9 cellular contexts compared by ENCODE assay signal in genomic region chr17:68398731-68399637, GRCh38. TPM values are rescaled to one million over a fixed set of nuclear protein-coding genes. Genes with fewer than 3 reads are reported as not detected.
DNase-seq lines count a peak whose midpoint lies in the region; ATAC-seq and TF ChIP-seq lines count a peak whose summit lies in the region.
"Had no signal": no experiment of that assay in that cellular context is flagged by ENCODE, and none has a peak within 500 bp of the region (broad histone marks: within the 10 kb centered on the region; RNA-seq: fewer than 3 reads in every experiment).

No MANE protein-coding gene starts in this region.

- H3K9me3 Mint-ChIP-seq in natural killer cell treated with Interleukin-12 subunit alpha and Interleukin-12 subunit beta and Interleukin-15 and Interleukin-18, amount 100 ng/mL, for 72 hours = peaks cover 3% of the 10 kb centered on the region
- H3K9me3 Mint-ChIP-seq: IgD-negative memory B cell had no signal

- peak overlapping the region; percentile 67 to 84 for H3K27ac Mint-ChIP-seq in natural killer cell treated with Interleukin-12 subunit alpha and Interleukin-12 subunit beta and Interleukin-15 and Interleukin-18, amount 100 ng/mL, for 72 hours
- H3K27ac Mint-ChIP-seq: IgD-negative memory B cell had no signal

- peaks cover 7 to 10% (median 10%) of the 10 kb centered on the region in 4 donors for H3K4me1 ChIP-seq in esophagus muscularis mucosa

- TF ChIP-seq POLR2A in esophagus muscularis mucosa (IDR thresholded peaks at IDR 0.05; ENCODE audit: low read depth) = no peak

- peak overlapping the region; percentile 68 for H3K4me3 Mint-ChIP-seq in natural killer cell treated with Interleukin-12 subunit alpha and Interleukin-12 subunit beta and Interleukin-15 and Interleukin-18, amount 100 ng/mL, for 72 hours

- H3K27ac ChIP-seq in esophagus muscularis mucosa (replicated peaks in 1 of 4) = no peak overlapping the region

- peaks cover 5% of the 10 kb centered on the region for H3K36me3 Mint-ChIP-seq in natural killer cell treated with Interleukin-12 subunit alpha and Interleukin-12 subunit beta and Interleukin-15 and Interleukin-18, amount 100 ng/mL, for 72 hours

- intact Hi-C loops in esophagus muscularis mucosa (cut with DNase I) = loop anchor here (5.0 kb wide), 1 partner anchor 127 kb away; no protein-coding TSS in a partner anchor

- H3K9me3 ChIP-seq in esophagus muscularis mucosa = peaks cover 0 to 10% (median 9%) of the 10 kb centered on the region in 4 donors

- no peaks in the 10 kb centered on the region for H3K27me3 Mint-ChIP-seq in natural killer cell treated with Interleukin-12 subunit alpha and Interleukin-12 subunit beta and Interleukin-15 and Interleukin-18, amount 100 ng/mL, for 72 hours
- H3K27me3 Mint-ChIP-seq: IgD-negative memory B cell had no signal

- no peak overlapping the region for H3K4me3 ChIP-seq in GM12864 (ENCODE audit: low read depth, low read length)
- H3K4me3 ChIP-seq in esophagus muscularis mucosa = no peak overlapping the region

- no peaks in the 10 kb centered on the region for H3K27me3 ChIP-seq in esophagus muscularis mucosa

- DNase-seq in AG08396 (ENCODE audit: low spot score) (peak; percentile 79), GM12864 (ENCODE audit: low read depth) (no peak), NCI-H1930 (lab: John Stamatoyannopoulos, UW) (peak; percentile 58 to 63), UCSD-AML1 (lab: John Stamatoyannopoulos, UW; ENCODE audit: unreplicated experiment) (peak; percentile 52), esophagus muscularis mucosa (ENCODE audit: extremely low spot score) (peak; percentile 90), NCI-H446 treated with DMSO at 0.1 percent for 48 hours (lab: John Stamatoyannopoulos, UW) (no peak)
- peak; percentile 71 for DNase-seq in natural killer cell treated with Interleukin-12 subunit alpha and Interleukin-12 subunit beta and Interleukin-15 and Interleukin-18, amount 100 ng/mL, for 72 hours (ENCODE audit: low spot score)

- ATAC-seq in HG02678 (IDR thresholded peaks at IDR 0.05; ENCODE audit: unreplicated experiment) = peak; percentile 77
- peak; percentile 85 to 89 for ATAC-seq in natural killer cell treated with Interleukin-12 subunit alpha and Interleukin-12 subunit beta and Interleukin-15 and Interleukin-18, amount 100 ng/mL, for 72 hours

- no peak for TF ChIP-seq EP300 in esophagus muscularis mucosa (IDR thresholded peaks at IDR 0.05)

- H3K36me3 ChIP-seq in esophagus muscularis mucosa = no peaks in the 10 kb centered on the region

- 26% methylated on average over 8 of the region's 11 CpGs for WGBS in esophagus muscularis mucosa

- TF ChIP-seq CTCF in GM12864 (IDR thresholded peaks at IDR 0.05; ENCODE audit: low read depth, low read length, missing control alignments) (peak; percentile 81), esophagus muscularis mucosa (IDR thresholded peaks at IDR 0.05) (peak; percentile 59 to 72 (median 67))

- peaks cover 19 to 20% of the 10 kb centered on the region in 2 donors for H3K4me1 Mint-ChIP-seq in natural killer cell treated with Interleukin-12 subunit alpha and Interleukin-12 subunit beta and Interleukin-15 and Interleukin-18, amount 100 ng/mL, for 72 hours (ENCODE audit: low read depth in 2 of 2)

RNA-seq across cellular contexts. Expression of gene WIPI1, which starts 58.3 kb away (rescaled TPM):
- 10 to 100 TPM; 27.0 to 59.4 (median 43.5) TPM for total RNA-seq in esophagus muscularis mucosa
- total RNA-seq in natural killer cell treated with Interleukin-12 subunit alpha and Interleukin-12 subunit beta and Interleukin-15 and Interleukin-18, amount 100 ng/mL, for 72 hours = 10 to 100 TPM; 26.5 to 39.1 TPM

Comparison
In these comparisons a context has a peak if more than half of its experiments do, and no peak if none do; other contexts are left out.
1. DNase-seq: peak in AG08396 (single experiment), NCI-H1930 (2 of 2), UCSD-AML1 (single experiment), esophagus muscularis mucosa (single experiment) and natural killer cell treated with Interleukin-12 subunit alpha and Interleukin-12 subunit beta and Interleukin-15 and Interleukin-18, amount 100 ng/mL, for 72 hours (single experiment); none in GM12864 (single experiment) and NCI-H446 treated with DMSO at 0.1 percent for 48 hours (single experiment).